In genomic region chr4:174283507-174284180, GRCh38 we compare ENCODE assay signal across 8 cellular contexts. TPM values are rescaled to one million over a fixed set of nuclear protein-coding genes. Genes with fewer than 3 reads are reported as not detected.
DNase-seq lines count a peak whose midpoint lies in the region; ATAC-seq and TF ChIP-seq lines count a peak whose summit lies in the region.

Gene CEP44 (plus strand): TSS chr4:174283911. CDS start chr4:174299122, 15,211 bp downstream.
A gene with protein sequence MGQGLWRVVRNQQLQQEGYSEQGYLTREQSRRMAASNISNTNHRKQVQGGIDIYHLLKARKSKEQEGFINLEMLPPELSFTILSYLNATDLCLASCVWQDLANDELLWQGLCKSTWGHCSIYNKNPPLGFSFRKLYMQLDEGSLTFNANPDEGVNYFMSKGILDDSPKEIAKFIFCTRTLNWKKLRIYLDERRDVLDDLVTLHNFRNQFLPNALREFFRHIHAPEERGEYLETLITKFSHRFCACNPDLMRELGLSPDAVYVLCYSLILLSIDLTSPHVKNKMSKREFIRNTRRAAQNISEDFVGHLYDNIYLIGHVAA (minus strand): TSS chr4:174283667. CDS start chr4:174263092, 20,575 bp downstream.

- no peaks in the 10 kb centered on the region for H3K9me3 Mint-ChIP-seq in Caco-2 (ENCODE audit: unreplicated experiment)

- peak; percentile 80 for ATAC-seq in mucosa of descending colon

- peak within 1 kb of the TSS; percentile 81 for H3K27ac ChIP-seq in OCI-LY3 (ENCODE audit: low read length)
- peak within 1 kb of the TSS; percentile 96 for H3K27ac ChIP-seq in epithelial cell of prostate

- CTCF ChIA-PET in Caco-2 (lab: Charles Lee) = no interaction called here

- intact Hi-C loops in Caco-2 (cut with micrococcal nuclease; ENCODE audit: unreplicated experiment) = loop anchor here (1.0 kb wide), 2 partner anchors 23 to 100 kb away; no protein-coding TSS in a partner anchor
- intact Hi-C loops in mucosa of descending colon (cut with DNase I, micrococcal nuclease) = no loop called here

- peak within 1 kb of the TSS; percentile 99 for H3K27ac Mint-ChIP-seq in Caco-2 (ENCODE audit: unreplicated experiment)

- H3K4me3 ChIP-seq in Caco-2 (ENCODE audit: low read depth, low read length) (peak within 1 kb of the TSS; percentile 61), OCI-LY3 (ENCODE audit: low read length) (peak within 1 kb of the TSS; percentile 83), mucosa of descending colon (peak within 1 kb of the TSS; percentile 75)

- H4K20me1 ChIP-seq in OCI-LY3 (ENCODE audit: insufficient read depth, low read length) = no peaks in the 10 kb centered on the region

- H3K27me3 ChIP-seq in Caco-2 (replicated peaks; ENCODE audit: control insufficient read depth, insufficient read depth, low read length) (no peaks in the 10 kb centered on the region), OCI-LY3 (ENCODE audit: low read depth, low read length) (no peaks in the 10 kb centered on the region)

- peaks cover 7% of the 10 kb centered on the region; the same call in 1 of the 2 replicates for H3K4me1 ChIP-seq in Caco-2
- H3K4me1 ChIP-seq in OCI-LY3 (ENCODE audit: low read length) = peaks cover 21% of the 10 kb centered on the region
- peaks cover 10% of the 10 kb centered on the region for H3K4me1 ChIP-seq in mucosa of descending colon (ENCODE audit: low read depth)

- BruUV-seq in Caco-2 (replicated peaks; lab: Mats Ljungman, UMichigan) = no TSS peak

- H3K9me3 ChIP-seq in Caco-2 = no peaks in the 10 kb centered on the region
- no peaks in the 10 kb centered on the region for H3K9me3 ChIP-seq in OCI-LY3 (ENCODE audit: insufficient read depth, low read length)
- H3K9me3 ChIP-seq in mucosa of descending colon = no peaks in the 10 kb centered on the region

- peak within 1 kb of the TSS; percentile 93 for H3K9ac ChIP-seq in OCI-LY3 (ENCODE audit: low read length)

- TF ChIP-seq CTCF in Caco-2 (IDR thresholded peaks at IDR 0.05; ENCODE audit: insufficient read depth in 1 of 2, low read depth in 1 of 2, low read length in 1 of 2, severe bottlenecking in 1 of 2, unreplicated experiment in 1 of 2) (no peak), GM20000 (IDR thresholded peaks at IDR 0.05; ENCODE audit: extremely low read depth, missing control alignments) (no peak), OCI-LY3 (IDR thresholded peaks at IDR 0.05; ENCODE audit: low read depth, low read length) (no peak), mucosa of descending colon (IDR thresholded peaks at IDR 0.05) (no peak)

- H3K36me3 ChIP-seq in Caco-2 (ENCODE audit: control insufficient read depth, insufficient read depth, low read length) = no peaks in the 10 kb centered on the region
- peaks cover 10% of the 10 kb centered on the region for H3K36me3 ChIP-seq in OCI-LY3 (replicated peaks; ENCODE audit: low read depth, low read length)
- no peaks in the 10 kb centered on the region for H3K36me3 ChIP-seq in mucosa of descending colon (ENCODE audit: low read depth)

- H3K4me3 Mint-ChIP-seq in Caco-2 (ENCODE audit: unreplicated experiment) = peak within 1 kb of the TSS; percentile 81

- peak within 1 kb of the TSS; percentile 86 for H3K4me2 ChIP-seq in OCI-LY3 (ENCODE audit: low read length)

- peaks cover 73% of the 10 kb centered on the region for H3K79me2 ChIP-seq in OCI-LY3 (ENCODE audit: low read length)

- peak within 1 kb of the TSS; percentile 100 for H2AFZ ChIP-seq in OCI-LY3 (ENCODE audit: low read depth, low read length)

- H3K36me3 Mint-ChIP-seq in Caco-2 (ENCODE audit: insufficient read depth, unreplicated experiment) = peaks cover 14% of the 10 kb centered on the region

- H3K4me1 Mint-ChIP-seq in Caco-2 (ENCODE audit: low read depth, unreplicated experiment) = peaks cover 11% of the 10 kb centered on the region

- POLR2A ChIA-PET in Caco-2 (lab: Charles Lee) = interaction anchor here (0.6 kb wide), 2 partner anchors 256 to 780 kb away, joined by 3 to 4 read pairs; no protein-coding TSS in a partner anchor

- DNase-seq in Caco-2 (peak; percentile 67 to 70), GM20000 (ENCODE audit: low spot score) (peak; percentile 64), HT-29 (ENCODE audit: low spot score) (peak; percentile 81), activated T-cell treated with anti-CD3 and anti-CD28 coated beads for 1 hour (ENCODE audit: low read depth) (peak; percentile 37), epithelial cell of prostate (ENCODE audit: low read depth, low spot score) (peak; percentile 24), mucosa of descending colon (peak; percentile 78 to 80 (median 79))
- DNase-seq in stimulated activated CD8-positive, alpha-beta memory T cell treated with anti-CD3 and anti-CD28 coated beads, Interleukin-4, amount 100 ng/mL, for 1 hour (ENCODE audit: low read depth in 2 of 2, low spot score in 1 of 2) = peak; percentile 34 to 42

- no peaks in the 10 kb centered on the region for H3K27me3 Mint-ChIP-seq in Caco-2 (ENCODE audit: insufficient read depth, unreplicated experiment)

RNA-seq across cellular contexts. Expression of gene CEP44, which starts in this region (rescaled TPM):
- total RNA-seq in Caco-2 (2022) (18.5 and 20.0 TPM in 2 replicates), mucosa of descending colon (10 to 100 TPM; 13.7 to 28.7 (median 14.7) TPM)
- total RNA-seq in HT-29 (2014; rRNA removed; shearing (Covaris generic)) = 2.9 and 10.0 TPM in 2 replicates

RNA-seq across cellular contexts. Expression of the second gene that starts in this region (rescaled TPM):
- total RNA-seq in Caco-2 (2022) (13.5 and 15.0 TPM in 2 replicates), mucosa of descending colon (10 to 100 TPM; 25.1 to 41.2 (median 35.4) TPM)
- 5.8 and 6.0 TPM in 2 replicates for total RNA-seq in HT-29 (2014; rRNA removed; shearing (Covaris generic))

Comparison
In these comparisons a context has a peak if more than half of its experiments do, and no peak if none do; other contexts are left out.
1. Peak in every context shown above with its lines: DNase-seq, ATAC-seq, H3K4me3 ChIP-seq and H3K27ac ChIP-seq.
2. DNase-seq: peak in every context shown above with its lines; median percentile 81 in HT-29; 79 in mucosa of descending colon; 68 in Caco-2; 64 in GM20000; 38 in stimulated activated CD8-positive, alpha-beta memory T cell treated with anti-CD3 and anti-CD28 coated beads, Interleukin-4, amount 100 ng/mL, for 1 hour; 37 in activated T-cell treated with anti-CD3 and anti-CD28 coated beads for 1 hour; 24 in epithelial cell of prostate.